ENCODE assay signal across 1 cellular context in the genomic region with DNA sequence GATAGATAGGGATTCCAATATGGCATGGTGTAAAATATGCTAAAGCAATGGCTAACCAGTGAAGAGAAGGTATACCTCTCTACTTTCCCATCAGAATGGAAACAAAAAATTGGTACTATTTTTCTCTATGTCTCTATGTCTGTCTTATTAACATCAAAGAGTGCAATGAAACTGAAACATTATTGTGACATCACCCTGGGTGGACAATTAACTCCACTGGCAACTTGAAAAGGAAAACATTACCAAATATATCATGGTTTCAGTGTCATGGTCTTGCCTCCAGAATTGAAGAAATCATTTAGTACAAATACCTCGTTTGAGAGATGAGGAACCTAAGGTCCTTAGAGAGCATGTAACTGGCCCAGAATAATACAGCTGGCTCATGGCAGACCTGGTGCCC.
TF ChIP-seq lines count a peak whose summit lies in the region.

No MANE protein-coding gene starts in this region.

TF ChIP-seq in GM12878, 131 proteins besides CTCF, POLR2A, EP300 and RAD21 (continued from another document and continues in another):
- TF ChIP-seq ELK1 (IDR thresholded peaks at IDR 0.05; ENCODE audit: low read depth, low read length) (no peak), RAD51 (IDR thresholded peaks at IDR 0.05) (peak; percentile 10; the same call in 1 of the 2 replicates), ZNF274 (IDR thresholded peaks at IDR 0.05; ENCODE audit: insufficient read depth, insufficient read length) (no peak), NBN (IDR thresholded peaks at IDR 0.05) (0 out of 2 replicates have a peak, but pooled peaks have one; percentile 34), CHD4 (IDR thresholded peaks at IDR 0.05) (no peak), ATF7 (IDR thresholded peaks at IDR 0.05; ENCODE audit: low read depth) (peak; percentile 90), TCF7 (IDR thresholded peaks at IDR 0.05; ENCODE audit: borderline replicate concordance) (peak; percentile 94), E2F4 (IDR thresholded peaks at IDR 0.05; ENCODE audit: low read depth, low read length) (no peak), ETV6 (conservative IDR thresholded peaks at IDR 0.05 in 1 of 2, IDR thresholded peaks at IDR 0.05 in 1 of 2; ENCODE audit: borderline replicate concordance in 1 of 2, low read depth in 1 of 2) (peak in 1 of 2 experiments; percentile 44; a peak in 1 of 4 replicates), ZBED1 (IDR thresholded peaks at IDR 0.05; ENCODE audit: borderline replicate concordance) (no peak), MXI1 (IDR thresholded peaks at IDR 0.05; ENCODE audit: low read depth, low read length) (peak; percentile 39; the same call in 1 of the 2 replicates), HSF1 (IDR thresholded peaks at IDR 0.05; ENCODE audit: low read depth, low read length) (no peak), JUNB (IDR thresholded peaks at IDR 0.05) (peak; percentile 29; the same call in 1 of the 2 replicates), IKZF2 (IDR thresholded peaks at IDR 0.05) (peak; percentile 35 to 66; a peak in 2 of 4 replicates), JUND (IDR thresholded peaks at IDR 0.05; ENCODE audit: low read depth, low read length) (no peak), IRF5 (IDR thresholded peaks at IDR 0.05; ENCODE audit: borderline replicate concordance) (no peak), ZBTB11 (CRISPR knock-in tag; IDR thresholded peaks at IDR 0.05) (no peak), BACH1 (IDR thresholded peaks at IDR 0.05; ENCODE audit: borderline replicate concordance) (no peak), RCOR1 (conservative IDR thresholded peaks at IDR 0.05; ENCODE audit: low read depth, low read length) (no peak), SP1 (IDR thresholded peaks at IDR 0.05; ENCODE audit: low read depth, low read length) (no peak), KLF5 (IDR thresholded peaks at IDR 0.05; ENCODE audit: partially characterized antibody) (no peak), CBX3 (IDR thresholded peaks at IDR 0.05; ENCODE audit: borderline replicate concordance, low read depth) (no peak), PKNOX1 (IDR thresholded peaks at IDR 0.05) (peak; percentile 59; the same call in 1 of the 2 replicates), HDAC2 (IDR thresholded peaks at IDR 0.05) (no peak), NR2C2 (IDR thresholded peaks at IDR 0.05; ENCODE audit: borderline replicate concordance, control insufficient read depth, insufficient read length, low read depth) (no peak), NFYA (IDR thresholded peaks at IDR 0.05; ENCODE audit: borderline replicate concordance, low read depth, low read length) (no peak), SREBF2 (IDR thresholded peaks at IDR 0.05; ENCODE audit: low read length) (no peak), SMAD5 (IDR thresholded peaks at IDR 0.05; ENCODE audit: low read depth) (no peak), SPI1 (IDR thresholded peaks at IDR 0.05; ENCODE audit: borderline replicate concordance, insufficient read depth, low read depth, low read length) (no peak), USF1 (IDR thresholded peaks at IDR 0.05; ENCODE audit: borderline replicate concordance, extremely low read length, insufficient read depth, low read depth, low read length) (no peak), ZNF622 (IDR thresholded peaks at IDR 0.05) (no peak), SMAD1 (IDR thresholded peaks at IDR 0.05; ENCODE audit: low read depth, partially characterized antibody) (no peak), SREBF1 (IDR thresholded peaks at IDR 0.05; ENCODE audit: low read length) (no peak), BCL3 (IDR thresholded peaks at IDR 0.05; ENCODE audit: borderline replicate concordance, insufficient read depth, low read depth, low read length, poor library complexity, severe bottlenecking) (no peak), POLR2AphosphoS2 (IDR thresholded peaks at IDR 0.05; ENCODE audit: low read depth, low read length) (no peak), SRF (IDR thresholded peaks at IDR 0.05; ENCODE audit: low read depth in 2 of 2, low read length in 2 of 2) (no peak), BMI1 (IDR thresholded peaks at IDR 0.05; ENCODE audit: borderline replicate concordance) (no peak), HCFC1 (IDR thresholded peaks at IDR 0.05; ENCODE audit: low read length) (no peak), PAX8 (IDR thresholded peaks at IDR 0.05) (0 out of 2 replicates have a peak, but pooled peaks have one; percentile 16), PAX5 (IDR thresholded peaks at IDR 0.05; ENCODE audit: borderline replicate concordance, low read depth, low read length) (no peak), ZSCAN29 (IDR thresholded peaks at IDR 0.05) (no peak)
- TF ChIP-seq, protein P1, sequence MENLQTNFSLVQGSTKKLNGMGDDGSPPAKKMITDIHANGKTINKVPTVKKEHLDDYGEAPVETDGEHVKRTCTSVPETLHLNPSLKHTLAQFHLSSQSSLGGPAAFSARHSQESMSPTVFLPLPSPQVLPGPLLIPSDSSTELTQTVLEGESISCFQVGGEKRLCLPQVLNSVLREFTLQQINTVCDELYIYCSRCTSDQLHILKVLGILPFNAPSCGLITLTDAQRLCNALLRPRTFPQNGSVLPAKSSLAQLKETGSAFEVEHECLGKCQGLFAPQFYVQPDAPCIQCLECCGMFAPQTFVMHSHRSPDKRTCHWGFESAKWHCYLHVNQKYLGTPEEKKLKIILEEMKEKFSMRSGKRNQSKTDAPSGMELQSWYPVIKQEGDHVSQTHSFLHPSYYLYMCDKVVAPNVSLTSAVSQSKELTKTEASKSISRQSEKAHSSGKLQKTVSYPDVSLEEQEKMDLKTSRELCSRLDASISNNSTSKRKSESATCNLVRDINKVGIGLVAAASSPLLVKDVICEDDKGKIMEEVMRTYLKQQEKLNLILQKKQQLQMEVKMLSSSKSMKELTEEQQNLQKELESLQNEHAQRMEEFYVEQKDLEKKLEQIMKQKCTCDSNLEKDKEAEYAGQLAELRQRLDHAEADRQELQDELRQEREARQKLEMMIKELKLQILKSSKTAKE (IDR thresholded peaks at IDR 0.05; ENCODE audit: low read depth, poor library complexity, severe bottlenecking): no peak
- TF ChIP-seq, protein P2, sequence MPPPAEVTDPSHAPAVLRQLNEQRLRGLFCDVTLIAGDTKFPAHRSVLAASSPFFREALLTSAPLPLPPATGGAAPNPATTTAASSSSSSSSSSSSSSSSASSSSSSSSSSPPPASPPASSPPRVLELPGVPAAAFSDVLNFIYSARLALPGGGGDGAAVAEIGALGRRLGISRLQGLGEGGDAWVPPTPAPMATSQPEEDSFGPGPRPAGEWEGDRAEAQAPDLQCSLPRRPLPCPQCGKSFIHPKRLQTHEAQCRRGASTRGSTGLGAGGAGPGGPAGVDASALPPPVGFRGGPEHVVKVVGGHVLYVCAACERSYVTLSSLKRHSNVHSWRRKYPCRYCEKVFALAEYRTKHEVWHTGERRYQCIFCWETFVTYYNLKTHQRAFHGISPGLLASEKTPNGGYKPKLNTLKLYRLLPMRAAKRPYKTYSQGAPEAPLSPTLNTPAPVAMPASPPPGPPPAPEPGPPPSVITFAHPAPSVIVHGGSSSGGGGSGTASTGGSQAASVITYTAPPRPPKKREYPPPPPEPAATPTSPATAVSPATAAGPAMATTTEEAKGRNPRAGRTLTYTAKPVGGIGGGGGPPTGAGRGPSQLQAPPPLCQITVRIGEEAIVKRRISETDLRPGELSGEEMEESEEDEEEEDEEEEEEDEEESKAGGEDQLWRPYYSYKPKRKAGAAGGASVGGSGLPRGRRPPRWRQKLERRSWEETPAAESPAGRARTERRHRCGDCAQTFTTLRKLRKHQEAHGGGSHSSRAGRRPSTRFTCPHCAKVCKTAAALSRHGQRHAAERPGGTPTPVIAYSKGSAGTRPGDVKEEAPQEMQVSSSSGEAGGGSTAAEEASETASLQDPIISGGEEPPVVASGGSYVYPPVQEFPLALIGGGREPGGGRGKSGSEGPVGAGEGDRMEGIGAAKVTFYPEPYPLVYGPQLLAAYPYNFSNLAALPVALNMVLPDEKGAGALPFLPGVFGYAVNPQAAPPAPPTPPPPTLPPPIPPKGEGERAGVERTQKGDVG (CRISPR knock-in tag; IDR thresholded peaks at IDR 0.05): no peak
